13 cellular contexts compared by ENCODE assay signal in genomic region chr12:123912415-123913385, GRCh38. TPM values are rescaled to one million over a fixed set of nuclear protein-coding genes. Genes with fewer than 3 reads are reported as not detected.
DNase-seq lines count a peak whose midpoint lies in the region; ATAC-seq and TF ChIP-seq lines count a peak whose summit lies in the region.
"Had no signal": no experiment of that assay in that cellular context is flagged by ENCODE, and none has a peak within 500 bp of the region (broad histone marks: within the 10 kb centered on the region; RNA-seq: fewer than 3 reads in every experiment).

No MANE protein-coding gene starts in this region.

- peaks cover 7% of the 10 kb centered on the region for H3K27me3 Mint-ChIP-seq in mesothelial cell of epicardium (ENCODE audit: low read depth)

- H3K27ac Mint-ChIP-seq in mesothelial cell of epicardium = peak overlapping the region; percentile 92

- no peaks in the 10 kb centered on the region for H3K36me3 ChIP-seq in ovary
- H3K36me3 ChIP-seq: upper lobe of left lung had no signal

- no peaks in the 10 kb centered on the region for H3K9me3 ChIP-seq in ovary
- H3K9me3 ChIP-seq: upper lobe of left lung had no signal

- no peaks in the 10 kb centered on the region for H3K9me3 Mint-ChIP-seq in mesothelial cell of epicardium

- intact Hi-C loops in ovary (cut with DNase I) = no loop called here

- H3K36me3 Mint-ChIP-seq in mesothelial cell of epicardium = no peaks in the 10 kb centered on the region

- no peaks in the 10 kb centered on the region for H3K4me1 ChIP-seq in ovary (ENCODE audit: insufficient read depth)

- ATAC-seq in GM19023 (IDR thresholded peaks at IDR 0.05; ENCODE audit: unreplicated experiment) = no peak
- no peak for ATAC-seq in GM21786 (IDR thresholded peaks at IDR 0.05; ENCODE audit: unreplicated experiment)
- ATAC-seq: left lobe of liver had no signal

- no peak for TF ChIP-seq EP300 in ovary (IDR thresholded peaks at IDR 0.05)

- in situ Hi-C loops in SK-MEL-5 (cut with HindIII; ENCODE audit: low pct_unique_long_range_greater_than_20kb, low sequenced_read_pairs) = loop anchor here (10.0 kb wide), 1 partner anchor 52 kb away; no protein-coding TSS in a partner anchor

- H3K27me3 ChIP-seq in ovary = no peaks in the 10 kb centered on the region
- H3K27me3 ChIP-seq: upper lobe of left lung had no signal

- peak overlapping the region; percentile 18 for H3K4me3 Mint-ChIP-seq in mesothelial cell of epicardium

- H3K27ac ChIP-seq in ovary = no peak overlapping the region
- H3K27ac ChIP-seq: HL-60, upper lobe of left lung had no signal

- 73 to 82% (median 81%) methylated on average over 24 to 25 of the region's 25 CpGs for WGBS in ovary, 3 donors

- no peak for TF ChIP-seq POLR2A in ovary (IDR thresholded peaks at IDR 0.05)

- TF ChIP-seq CTCF in mesothelial cell of epicardium (IDR thresholded peaks at IDR 0.05; ENCODE audit: unreplicated experiment) = no peak
- no peak for TF ChIP-seq CTCF in ovary (IDR thresholded peaks at IDR 0.05)

- H3K4me1 Mint-ChIP-seq in mesothelial cell of epicardium = peaks cover 18% of the 10 kb centered on the region

- DNase-seq in NCI-H2081 (lab: John Stamatoyannopoulos, UW) (peak; percentile 37 to 62), NCI-H2081 treated with DMSO at 0.1 percent for 48 hours (lab: John Stamatoyannopoulos, UW) (no peak), HuH-7 (ENCODE audit: low spot score) (peak; percentile 29), SK-MEL-5 (ENCODE audit: low read depth, low spot score) (peak; percentile 42), mesothelial cell of epicardium (ENCODE audit: low spot score in 2 of 2, unreplicated experiment in 2 of 2) (no peak), ovary (no peak)
- DNase-seq: anterior cingulate cortex, upper lobe of left lung had no signal

- H3K4me3 ChIP-seq in ovary = no peak overlapping the region
- H3K4me3 ChIP-seq: smooth muscle cell, upper lobe of left lung had no signal

RNA-seq across cellular contexts. Expression of gene CCDC92, which starts 59.9 kb away (rescaled TPM):
- total RNA-seq in SK-MEL-5 (2014; rRNA removed; shearing (Covaris generic)) = 1.4 and 3.8 TPM in 2 replicates
- polyA plus RNA-seq in SK-MEL-5 (2015; cell fraction: cytosol; rRNA removed) = 14.2 and 14.8 TPM in 2 replicates
- 7.1 and 8.3 TPM in 2 replicates for polyA plus RNA-seq in SK-MEL-5 (2015; cell fraction: nucleus; rRNA removed)
- 51.9 to 55.1 TPM (median 52.4 TPM) in 3 replicates for total RNA-seq in mesothelial cell of epicardium
- total RNA-seq in ovary = 10 to 100 TPM; 13.9 to 51.0 (median 35.2) TPM
- 10 to 100 TPM; 21.9 to 34.6 TPM for polyA plus RNA-seq in ovary

Comparison
In these comparisons a context has a peak if more than half of its experiments do, and no peak if none do; other contexts are left out.
1. DNase-seq: peak in NCI-H2081 (2 of 2), HuH-7 (single experiment) and SK-MEL-5 (single experiment); none in NCI-H2081 treated with DMSO at 0.1 percent for 48 hours (single experiment), mesothelial cell of epicardium (0 of 2) and ovary (0 of 5).